Comparison of ENCODE assay signal across 24 cellular contexts in genomic region chr4:41514169-41514568, GRCh38. TPM values are rescaled to one million over a fixed set of nuclear protein-coding genes. Genes with fewer than 3 reads are reported as not detected.
"Had no signal": no experiment of that assay in that cellular context is flagged by ENCODE, and none has a peak within 500 bp of the region (broad histone marks: within the 10 kb centered on the region; RNA-seq: fewer than 3 reads in every experiment).

No MANE protein-coding gene starts in this region.

- DNase-seq: activated CD4-positive, alpha-beta T cell treated with anti-CD3 and anti-CD28 coated beads for 36 hours; activated CD4-positive, alpha-beta T cell treated with anti-CD3 and anti-CD28 coated beads, Interleukin-2, amount 10 ng/mL, durations not matched to agents 7 days and 5 days; activated CD4-positive, alpha-beta T cell treated with anti-CD3 and anti-CD28 coated beads, Interleukin-2, amount 50 U/mL, for 48 hours; activated CD8-positive, alpha-beta T cell treated with anti-CD3 and anti-CD28 coated beads, Interleukin-2, amount 10 ng/mL, durations not matched to agents 7 days and 5 days; activated gamma-delta T cell treated with Interleukin-2 at 50 U/mL for 16 hours; activated naive CD4-positive, alpha-beta T cell treated with anti-CD3 and anti-CD28 coated beads, Interleukin-2, amount 10 ng/mL, durations not matched to agents 7 days and 5 days; activated naive CD8-positive, alpha-beta T cell treated with anti-CD3 and anti-CD28 coated beads, Interleukin-2, amount 50 U/mL, for 24 hours; activated T-cell treated with anti-CD3 and anti-CD28 coated beads, Interleukin-2, amount 50 U/mL, for 24 hours; anterior cingulate cortex; central memory CD4-positive, alpha-beta T cell; NCI-H1092; NCI-H1436 treated with DMSO at 0.1 percent for 48 hours; NCI-H1694 treated with DMSO at 0.1 percent for 48 hours; NCI-H2029; NCI-H345; NCI-H524 treated with DMSO at 0.1 percent for 48 hours had no signal

- H3K4me1 Mint-ChIP-seq: activated CD4-positive, alpha-beta T cell treated with anti-CD3 and anti-CD28 coated beads for 36 hours; activated CD4-positive, alpha-beta T cell treated with anti-CD3 and anti-CD28 coated beads, Interleukin-2, amount 10 ng/mL, durations not matched to agents 7 days and 5 days; activated naive CD4-positive, alpha-beta T cell treated with anti-CD3 and anti-CD28 coated beads, Interleukin-2, amount 10 ng/mL, durations not matched to agents 7 days and 5 days; activated naive CD8-positive, alpha-beta T cell treated with anti-CD3 and anti-CD28 coated beads, Interleukin-2, amount 50 U/mL, for 24 hours; WTC11 had no signal

- ATAC-seq: activated CD4-positive, alpha-beta T cell treated with anti-CD3 and anti-CD28 coated beads for 36 hours; activated CD4-positive, CD25-positive, alpha-beta regulatory T cell treated with anti-CD3 and anti-CD28 coated beads, Interleukin-2, amount 50 U/mL, for 24 hours; activated CD8-positive, alpha-beta T cell treated with anti-CD3 and anti-CD28 coated beads, Interleukin-2, amount 10 ng/mL, durations not matched to agents 7 days and 5 days; activated naive CD8-positive, alpha-beta T cell treated with anti-CD3 and anti-CD28 coated beads, Interleukin-2, amount 50 U/mL, for 24 hours; Panc1; WTC11 had no signal

- H3K9me3 Mint-ChIP-seq: activated CD4-positive, alpha-beta T cell treated with anti-CD3 and anti-CD28 coated beads, Interleukin-2, amount 10 ng/mL, durations not matched to agents 7 days and 5 days; activated naive CD4-positive, alpha-beta T cell treated with anti-CD3 and anti-CD28 coated beads, Interleukin-2, amount 10 ng/mL, durations not matched to agents 7 days and 5 days; activated naive CD8-positive, alpha-beta T cell treated with anti-CD3 and anti-CD28 coated beads, Interleukin-2, amount 50 U/mL, for 24 hours; activated T-cell treated with anti-CD3 and anti-CD28 coated beads, Interleukin-2, amount 50 U/mL, for 24 hours; activated T-helper 1 cell treated with anti-CD3 and anti-CD28 coated beads, Interleukin-12 subunit alpha, Interleukin-12 subunit beta, Interleukin-2, Interleukin-4 antibody, amounts not matched to agents 30 ng/mL and 10 ng/mL and 1 ng/mL, durations not matched to agents 14 hours and 24 hours and 36 hours; T-helper 1 cell treated with Interleukin-12 subunit alpha and Interleukin-12 subunit beta and Interleukin-4 antibody, amounts not matched to agents 30 μg/mL and 1 μg/mL, for 36 hours; T-helper 2 cell treated with Interferon-gamma antibody and Interleukin-4, amounts not matched to agents 5 μg/mL and 100 μg/mL, for 36 hours; WTC11 had no signal

- H3K27ac Mint-ChIP-seq: activated CD4-positive, alpha-beta T cell treated with anti-CD3 and anti-CD28 coated beads for 36 hours; activated CD4-positive, alpha-beta T cell treated with anti-CD3 and anti-CD28 coated beads, Interleukin-2, amount 10 ng/mL, durations not matched to agents 7 days and 5 days; activated CD8-positive, alpha-beta T cell treated with anti-CD3 and anti-CD28 coated beads, Interleukin-2, amount 10 ng/mL, durations not matched to agents 7 days and 5 days; activated naive CD4-positive, alpha-beta T cell treated with anti-CD3 and anti-CD28 coated beads, Interleukin-2, amount 10 ng/mL, durations not matched to agents 7 days and 5 days; activated naive CD8-positive, alpha-beta T cell; activated naive CD8-positive, alpha-beta T cell treated with anti-CD3 and anti-CD28 coated beads, Interleukin-2, amount 50 U/mL, for 24 hours; activated T-cell treated with anti-CD3 and anti-CD28 coated beads, Interleukin-2, amount 50 U/mL, for 24 hours; activated T-helper 1 cell treated with anti-CD3 and anti-CD28 coated beads, Interleukin-12 subunit alpha, Interleukin-12 subunit beta, Interleukin-2, Interleukin-4 antibody, amounts not matched to agents 30 ng/mL and 10 ng/mL and 1 ng/mL, durations not matched to agents 14 hours and 24 hours and 36 hours; brain; T-helper 1 cell treated with Interleukin-12 subunit alpha and Interleukin-12 subunit beta and Interleukin-4 antibody, amounts not matched to agents 30 μg/mL and 1 μg/mL, for 36 hours; T-helper 2 cell treated with Interferon-gamma antibody and Interleukin-4, amounts not matched to agents 5 μg/mL and 100 μg/mL, for 36 hours; WTC11 had no signal

- H3K4me3 Mint-ChIP-seq: activated CD4-positive, alpha-beta T cell treated with anti-CD3 and anti-CD28 coated beads for 36 hours; activated CD4-positive, alpha-beta T cell treated with anti-CD3 and anti-CD28 coated beads, Interleukin-2, amount 10 ng/mL, durations not matched to agents 7 days and 5 days; activated CD8-positive, alpha-beta T cell treated with anti-CD3 and anti-CD28 coated beads, Interleukin-2, amount 10 ng/mL, durations not matched to agents 7 days and 5 days; activated naive CD4-positive, alpha-beta T cell treated with anti-CD3 and anti-CD28 coated beads, Interleukin-2, amount 10 ng/mL, durations not matched to agents 7 days and 5 days; activated naive CD8-positive, alpha-beta T cell; activated naive CD8-positive, alpha-beta T cell treated with anti-CD3 and anti-CD28 coated beads, Interleukin-2, amount 50 U/mL, for 24 hours; activated T-cell treated with anti-CD3 and anti-CD28 coated beads, Interleukin-2, amount 50 U/mL, for 24 hours; activated T-helper 1 cell treated with anti-CD3 and anti-CD28 coated beads, Interleukin-12 subunit alpha, Interleukin-12 subunit beta, Interleukin-2, Interleukin-4 antibody, amounts not matched to agents 30 ng/mL and 10 ng/mL and 1 ng/mL, durations not matched to agents 14 hours and 24 hours and 36 hours; brain; T-helper 1 cell treated with Interleukin-12 subunit alpha and Interleukin-12 subunit beta and Interleukin-4 antibody, amounts not matched to agents 30 μg/mL and 1 μg/mL, for 36 hours; T-helper 2 cell treated with Interferon-gamma antibody and Interleukin-4, amounts not matched to agents 5 μg/mL and 100 μg/mL, for 36 hours; WTC11 had no signal

- H3K27me3 Mint-ChIP-seq: activated CD4-positive, alpha-beta T cell treated with anti-CD3 and anti-CD28 coated beads for 36 hours; activated CD4-positive, alpha-beta T cell treated with anti-CD3 and anti-CD28 coated beads, Interleukin-2, amount 10 ng/mL, durations not matched to agents 7 days and 5 days; activated naive CD4-positive, alpha-beta T cell treated with anti-CD3 and anti-CD28 coated beads, Interleukin-2, amount 10 ng/mL, durations not matched to agents 7 days and 5 days; activated naive CD8-positive, alpha-beta T cell; activated naive CD8-positive, alpha-beta T cell treated with anti-CD3 and anti-CD28 coated beads, Interleukin-2, amount 50 U/mL, for 24 hours; activated T-cell treated with anti-CD3 and anti-CD28 coated beads, Interleukin-2, amount 50 U/mL, for 24 hours had no signal

- H3K36me3 Mint-ChIP-seq: activated naive CD4-positive, alpha-beta T cell treated with anti-CD3 and anti-CD28 coated beads, Interleukin-2, amount 10 ng/mL, durations not matched to agents 7 days and 5 days; activated naive CD8-positive, alpha-beta T cell; WTC11 had no signal

RNA-seq across cellular contexts. Expression of gene LIMCH1, which starts 23.8 kb away (rescaled TPM):
- total RNA-seq: activated CD4-positive, alpha-beta T cell treated with anti-CD3 and anti-CD28 coated beads for 36 hours; activated CD4-positive, alpha-beta T cell treated with anti-CD3 and anti-CD28 coated beads, Interleukin-2, amount 10 ng/mL, durations not matched to agents 7 days and 5 days; activated CD8-positive, alpha-beta T cell treated with anti-CD3 and anti-CD28 coated beads, Interleukin-2, amount 10 ng/mL, durations not matched to agents 7 days and 5 days; activated T-helper 1 cell treated with anti-CD3 and anti-CD28 coated beads, Interleukin-12 subunit alpha, Interleukin-12 subunit beta, Interleukin-2, Interleukin-4 antibody, amounts not matched to agents 30 ng/mL and 10 ng/mL and 1 ng/mL, durations not matched to agents 14 hours and 24 hours and 36 hours had no signal
